10 cellular contexts compared by ENCODE assay signal in genomic region chrX:23797371-23798128, GRCh38. TPM values are rescaled to one million over a fixed set of nuclear protein-coding genes. Genes with fewer than 3 reads are reported as not detected.
A peak's percentile ranks its signal among the peaks of the same experiment; 100 is the strongest.
DNase-seq lines count a peak whose midpoint lies in the region; ATAC-seq and TF ChIP-seq lines count a peak whose summit lies in the region.
"Had no signal": no experiment of that assay in that cellular context is flagged by ENCODE, and none has a peak within 500 bp of the region (broad histone marks: within the 10 kb centered on the region; RNA-seq: fewer than 3 reads in every experiment).

No MANE protein-coding gene starts in this region.

- H3K36me3 ChIP-seq in right atrium auricular region (no peaks in the 10 kb centered on the region), SJSA1 (no peaks in the 10 kb centered on the region), left lung (no peaks in the 10 kb centered on the region), ovary (no peaks in the 10 kb centered on the region)

- TF ChIP-seq EP300 in ovary (IDR thresholded peaks at IDR 0.05), result no peak

- TF ChIP-seq CTCF in right atrium auricular region (IDR thresholded peaks at IDR 0.05), result no peak
- TF ChIP-seq CTCF in left lung (IDR thresholded peaks at IDR 0.05), result no peak
- no peak for TF ChIP-seq CTCF in ovary (IDR thresholded peaks at IDR 0.05)

- peak overlapping the region; percentile 48 to 70 for H3K27ac ChIP-seq in right atrium auricular region
- H3K27ac ChIP-seq in SJSA1, result peak overlapping the region; percentile 60
- peak overlapping the region; percentile 48 to 64 for H3K27ac ChIP-seq in left lung
- H3K27ac ChIP-seq in ovary, result no peak overlapping the region

- no peak for TF ChIP-seq POLR2A in ovary (IDR thresholded peaks at IDR 0.05)

- H3K27me3 ChIP-seq in right atrium auricular region (no peaks in the 10 kb centered on the region), SJSA1 (replicated peaks) (no peaks in the 10 kb centered on the region), left lung (no peaks in the 10 kb centered on the region), ovary (no peaks in the 10 kb centered on the region)

- no peaks in the 10 kb centered on the region for H3K9me3 ChIP-seq in right atrium auricular region
- no peaks in the 10 kb centered on the region for H3K9me3 ChIP-seq in SJSA1 (replicated peaks)
- no peaks in the 10 kb centered on the region for H3K9me3 ChIP-seq in left lung
- H3K9me3 ChIP-seq in ovary, result no peaks in the 10 kb centered on the region

- WGBS in ovary, 3 donors, result 79 to 81% (median 81%) methylated on average over 12 of the region's 12 CpGs

- H3K4me3 ChIP-seq in right atrium auricular region, result no peak overlapping the region
- no peak overlapping the region for H3K4me3 ChIP-seq in SJSA1
- H3K4me3 ChIP-seq in left lung, result no peak overlapping the region
- no peak overlapping the region for H3K4me3 ChIP-seq in ovary

- no peak for DNase-seq in right atrium auricular region (ENCODE audit: low spot score)
- DNase-seq in Right ventricle myocardium inferior (ENCODE audit: missing footprints), result no peak
- DNase-seq in SJSA1 (ENCODE audit: low read depth in 1 of 2, low spot score in 2 of 2), result peak; percentile 44 to 69
- no peak for DNase-seq in left lung
- no peak for DNase-seq in stimulated activated CD4-positive, alpha-beta T cell treated with anti-CD3 and anti-CD28 coated beads, Interleukin-15, amount 100 ng/mL, for 24 hours
- no peak for DNase-seq in ovary
- no peak for DNase-seq in NCI-H524 treated with DMSO at 0.1 percent for 48 hours (lab: John Stamatoyannopoulos, UW)
- DNase-seq: NCI-H446, small intestine had no signal

- intact Hi-C loops in Right ventricle myocardium inferior (cut with DNase I), result no loop called here
- intact Hi-C loops in left lung (cut with DNase I), result no loop called here
- intact Hi-C loops in ovary (cut with DNase I), result no loop called here

- peaks cover 0 to 8% of the 10 kb centered on the region in 2 donors for H3K4me1 ChIP-seq in right atrium auricular region
- H3K4me1 ChIP-seq in SJSA1 (replicated peaks), result peaks cover 24% of the 10 kb centered on the region
- peaks cover 0 to 10% of the 10 kb centered on the region in 2 donors for H3K4me1 ChIP-seq in left lung
- H3K4me1 ChIP-seq in ovary (ENCODE audit: insufficient read depth), result no peaks in the 10 kb centered on the region

- ATAC-seq in Right ventricle myocardium inferior (no peak), left lung (peak; percentile 76), GM19455 (IDR thresholded peaks at IDR 0.05; ENCODE audit: unreplicated experiment) (no peak)

RNA-seq across cellular contexts. Expression of gene SAT1, which starts 14.6 kb away (rescaled TPM):
- total RNA-seq in right atrium auricular region (100 to 1,000 TPM; 513 to 713 TPM), Right ventricle myocardium inferior (130 TPM), left lung (100 to 1,000 TPM; 723 to 970 TPM), ovary (1,000 to 10,000 TPM in 1 of 7 donors, 100 to 1,000 TPM in 4, 10 to 100 TPM in 2; 58.7 to 3,021 (median 142) TPM)
- 60.2 and 114 TPM in 2 replicates for total RNA-seq in SJSA1 (2014; rRNA removed; shearing (Covaris generic))
- 100 to 1,000 TPM; 227 to 470 TPM for polyA plus RNA-seq in ovary

RNA-seq across cellular contexts. Expression of gene ACOT9, which starts 54.5 kb away (rescaled TPM):
- total RNA-seq in right atrium auricular region (10 to 100 TPM; 39.6 to 43.6 TPM), Right ventricle myocardium inferior (50.1 TPM), left lung (10 to 100 TPM; 43.9 to 52.3 TPM), ovary (10 to 100 TPM; 23.0 to 34.2 (median 28.3) TPM)
- 68.9 and 91.6 TPM in 2 replicates for total RNA-seq in SJSA1 (2014; rRNA removed; shearing (Covaris generic))
- 10 to 100 TPM; 23.1 to 43.3 TPM for polyA plus RNA-seq in ovary

Comparison
In these comparisons a context has a peak if more than half of its experiments do, and no peak if none do; other contexts are left out.
1. DNase-seq: peak in SJSA1 (2 of 2); none in right atrium auricular region (single experiment), Right ventricle myocardium inferior (single experiment), left lung (0 of 2), stimulated activated CD4-positive, alpha-beta T cell treated with anti-CD3 and anti-CD28 coated beads, Interleukin-15, amount 100 ng/mL, for 24 hours (single experiment), ovary (0 of 5) and NCI-H524 treated with DMSO at 0.1 percent for 48 hours (single experiment).
2. H3K27ac ChIP-seq: peak in right atrium auricular region (2 of 2), SJSA1 (single experiment) and left lung (2 of 2); none in ovary (0 of 2).